Comparison of ENCODE assay signal across 1 cellular context in genomic region chr6:139336488-139336887, GRCh38.
TF ChIP-seq lines count a peak whose summit lies in the region.

No MANE protein-coding gene starts in this region.

TF ChIP-seq in HepG2, 621 proteins besides CTCF, POLR2A, EP300 and RAD21 (continued from another document):
- TF ChIP-seq FOXP4 (CRISPR knock-in tag; IDR thresholded peaks at IDR 0.05) (no peak), MXD3 (CRISPR knock-in tag; IDR thresholded peaks at IDR 0.05) (no peak), ZNF34 (CRISPR knock-in tag; IDR thresholded peaks at IDR 0.05; ENCODE audit: borderline replicate concordance) (no peak), NR3C1 (CRISPR knock-in tag; IDR thresholded peaks at IDR 0.05) (no peak), NRL (CRISPR knock-in tag; IDR thresholded peaks at IDR 0.05; ENCODE audit: borderline replicate concordance) (no peak), ZMAT3 (CRISPR knock-in tag; conservative IDR thresholded peaks at IDR 0.05) (no peak), ZNF12 (CRISPR knock-in tag; IDR thresholded peaks at IDR 0.05) (no peak)
